Comparison of ENCODE assay signal across 21 cellular contexts in the genomic region with DNA sequence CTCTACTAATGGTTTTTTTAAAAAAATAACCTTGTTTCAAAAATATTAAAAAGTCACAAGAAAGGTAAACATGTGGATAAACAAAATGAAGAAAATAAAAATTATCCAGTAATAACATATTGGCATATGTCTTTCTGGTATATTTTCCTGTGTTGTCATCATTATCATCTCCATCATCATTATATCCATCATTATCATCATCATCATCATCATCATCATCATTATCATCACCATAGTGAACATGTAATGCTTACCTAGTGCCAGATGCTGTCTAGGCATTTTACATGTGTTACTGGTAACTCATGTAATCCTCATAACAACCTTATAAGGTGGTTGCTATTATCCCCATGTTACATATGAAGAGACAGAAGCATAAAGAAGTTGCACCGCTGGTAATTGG.
"Had no signal": no experiment of that assay in that cellular context is flagged by ENCODE, and none has a peak within 500 bp of the region (broad histone marks: within the 10 kb centered on the region; RNA-seq: fewer than 3 reads in every experiment).

No MANE protein-coding gene starts in this region.

- H3K9me3 ChIP-seq: MG63, SJSA1 had no signal

- DNase-seq: Karpas-422, KG1, MG63, NCI-H1092, NCI-H1105 treated with DMSO at 0.1 percent for 48 hours, NCI-H1417 treated with DMSO at 0.1 percent for 48 hours, NCI-H146, NCI-H1694 treated with DMSO at 0.1 percent for 48 hours, NCI-H1930, NCI-H2081, NCI-H2107, NCI-H226, NCI-H446, NCI-H510A, NCI-H524 treated with DMSO at 0.1 percent for 48 hours, Right ventricle myocardium superior, RPMI8226, SIG-M5 had no signal

- H3K27me3 ChIP-seq: MG63, SJSA1 had no signal

- H3K27ac ChIP-seq: SJSA1, SK-N-MC had no signal

- FAIRE-seq: RCC 7860 had no signal

- H3K36me3 ChIP-seq: MG63, SJSA1 had no signal

- H3K4me3 ChIP-seq: MG63, SJSA1, SK-N-MC had no signal
